Comparison of ENCODE assay signal across 10 cellular contexts in genomic region chr22:37032535-37033460, GRCh38. TPM values are rescaled to one million over a fixed set of nuclear protein-coding genes. Genes with fewer than 3 reads are reported as not detected.
DNase-seq lines count a peak whose midpoint lies in the region; ATAC-seq and TF ChIP-seq lines count a peak whose summit lies in the region.
"Had no signal": no experiment of that assay in that cellular context is flagged by ENCODE, and none has a peak within 500 bp of the region (broad histone marks: within the 10 kb centered on the region; RNA-seq: fewer than 3 reads in every experiment).

No MANE protein-coding gene starts in this region.

- ATAC-seq in activated CD8-positive, alpha-beta memory T cell treated with anti-CD3 and anti-CD28 coated beads, Interleukin-2, amount 10 ng/mL, durations not matched to agents 7 days and 5 days: no peak
- no peak for ATAC-seq in GM21717 (IDR thresholded peaks at IDR 0.05; ENCODE audit: unreplicated experiment)

- H3K27ac Mint-ChIP-seq in Caco-2 (ENCODE audit: unreplicated experiment): peak overlapping the region; percentile 99
- no peak overlapping the region for H3K27ac Mint-ChIP-seq in activated CD8-positive, alpha-beta memory T cell treated with anti-CD3 and anti-CD28 coated beads, Interleukin-2, amount 10 ng/mL, durations not matched to agents 7 days and 5 days

- peaks cover 44% of the 10 kb centered on the region for H3K4me1 ChIP-seq in Caco-2
- peaks cover 35% of the 10 kb centered on the region in 2 donors for H3K4me1 ChIP-seq in mucosa of rectum (ENCODE audit: control insufficient read depth in 2 of 2, insufficient read depth in 2 of 2, low read length in 2 of 2)

- H3K9me3 ChIP-seq in Caco-2 (no peaks in the 10 kb centered on the region), mucosa of rectum (ENCODE audit: control insufficient read depth in 2 of 2, low read length in 2 of 2) (no peaks in the 10 kb centered on the region)

- H3K27ac ChIP-seq in mucosa of rectum (ENCODE audit: low read depth in 2 of 2, low read length in 2 of 2): peak overlapping the region; percentile 96

- peak overlapping the region; percentile 57 to 67 for H3K9ac ChIP-seq in mucosa of rectum (ENCODE audit: low read depth in 1 of 2, low read length in 2 of 2)

- POLR2A ChIA-PET in Caco-2 (lab: Charles Lee): interaction anchor here (0.6 to 3.1 kb wide), 12 partner anchors 10 to 504 kb away, joined by 3 to 39 read pairs (median 6); partner anchors contain the start of genes EIF3D, KCTD17, MPST and TST

- no peaks in the 10 kb centered on the region for H3K27me3 Mint-ChIP-seq in Caco-2 (ENCODE audit: insufficient read depth, unreplicated experiment)
- H3K27me3 Mint-ChIP-seq in activated CD8-positive, alpha-beta memory T cell treated with anti-CD3 and anti-CD28 coated beads, Interleukin-2, amount 10 ng/mL, durations not matched to agents 7 days and 5 days: peaks cover 24% of the 10 kb centered on the region

- H3K4me1 Mint-ChIP-seq in Caco-2 (ENCODE audit: low read depth, unreplicated experiment): peaks cover 30% of the 10 kb centered on the region
- no peaks in the 10 kb centered on the region for H3K4me1 Mint-ChIP-seq in activated CD8-positive, alpha-beta memory T cell treated with anti-CD3 and anti-CD28 coated beads, Interleukin-2, amount 10 ng/mL, durations not matched to agents 7 days and 5 days

- peak; percentile 96 to 97 for DNase-seq in Caco-2
- DNase-seq in NCI-H226: peak; percentile 78
- peak; percentile 91 for DNase-seq in epithelial cell of proximal tubule (ENCODE audit: low read depth)
- DNase-seq in NCI-H345 treated with DMSO at 0.1 percent for 48 hours (lab: John Stamatoyannopoulos, UW; ENCODE audit: unreplicated experiment): no peak
- DNase-seq in activated CD8-positive, alpha-beta memory T cell treated with anti-CD3 and anti-CD28 coated beads, Interleukin-2, amount 10 ng/mL, durations not matched to agents 7 days and 5 days: no peak
- no peak for DNase-seq in NCI-H1694 treated with DMSO at 0.1 percent for 48 hours (lab: John Stamatoyannopoulos, UW)
- DNase-seq: activated CD4-positive, alpha-beta T cell treated with anti-CD3 and anti-CD28 coated beads for 1 hour; NCI-H774 had no signal

- no peaks in the 10 kb centered on the region for H3K9me3 Mint-ChIP-seq in Caco-2 (ENCODE audit: unreplicated experiment)
- H3K9me3 Mint-ChIP-seq in activated CD8-positive, alpha-beta memory T cell treated with anti-CD3 and anti-CD28 coated beads, Interleukin-2, amount 10 ng/mL, durations not matched to agents 7 days and 5 days (ENCODE audit: low read depth): no peaks in the 10 kb centered on the region

- H3K36me3 Mint-ChIP-seq in Caco-2 (ENCODE audit: insufficient read depth, unreplicated experiment): peaks cover 34% of the 10 kb centered on the region
- no peaks in the 10 kb centered on the region for H3K36me3 Mint-ChIP-seq in activated CD8-positive, alpha-beta memory T cell treated with anti-CD3 and anti-CD28 coated beads, Interleukin-2, amount 10 ng/mL, durations not matched to agents 7 days and 5 days

- CTCF ChIA-PET in Caco-2 (lab: Charles Lee): interaction anchor here (0.5 to 4.6 kb wide), 8 partner anchors 11 to 257 kb away, joined by 3 to 45 read pairs (median 6); partner anchors contain the start of genes IFT27, KCTD17, MPST and TST
- CTCF ChIA-PET in activated CD8-positive, alpha-beta memory T cell treated with anti-CD3 and anti-CD28 coated beads, Interleukin-2, amount 10 ng/mL, durations not matched to agents 7 days and 5 days (lab: Charles Lee): interaction anchor here (0.6 to 3.6 kb wide), 3 partner anchors 11 to 19 kb away, joined by 3 to 19 read pairs (median 3); no protein-coding TSS in a partner anchor

- H3K4me3 Mint-ChIP-seq in Caco-2 (ENCODE audit: unreplicated experiment): peak overlapping the region; percentile 77
- no peak overlapping the region for H3K4me3 Mint-ChIP-seq in activated CD8-positive, alpha-beta memory T cell treated with anti-CD3 and anti-CD28 coated beads, Interleukin-2, amount 10 ng/mL, durations not matched to agents 7 days and 5 days

- intact Hi-C loops in Caco-2 (cut with micrococcal nuclease; ENCODE audit: unreplicated experiment): loop anchor here (1.0 to 5.0 kb wide), 4 partner anchors 12 to 45 kb away; partner anchors contain the start of gene KCTD17

- no peak for TF ChIP-seq CTCF in Caco-2 (IDR thresholded peaks at IDR 0.05; ENCODE audit: insufficient read depth in 1 of 2, low read depth in 1 of 2, low read length in 1 of 2, severe bottlenecking in 1 of 2, unreplicated experiment in 1 of 2)
- TF ChIP-seq CTCF in epithelial cell of proximal tubule (conservative IDR thresholded peaks at IDR 0.05; ENCODE audit: low read depth, low read length): no peak

- H3K36me3 ChIP-seq in Caco-2 (ENCODE audit: control insufficient read depth, insufficient read depth, low read length) (peaks cover 2% of the 10 kb centered on the region; the same call in 1 of the 2 replicates), mucosa of rectum (ENCODE audit: control insufficient read depth in 2 of 2, insufficient read depth in 2 of 2, low read length in 2 of 2) (peaks cover 22 to 23% of the 10 kb centered on the region in 2 donors)

- no peaks in the 10 kb centered on the region for H3K27me3 ChIP-seq in Caco-2 (replicated peaks; ENCODE audit: control insufficient read depth, insufficient read depth, low read length)
- H3K27me3 ChIP-seq in mucosa of rectum (ENCODE audit: control insufficient read depth in 2 of 2, insufficient read depth in 2 of 2, low read length in 2 of 2): no peaks in the 10 kb centered on the region

- H3K4me3 ChIP-seq in Caco-2 (ENCODE audit: low read depth, low read length) (peak overlapping the region; percentile 37), epithelial cell of proximal tubule (ENCODE audit: low read depth, low read length) (peak overlapping the region; percentile 39), mucosa of rectum (ENCODE audit: low read length in 2 of 2) (peak overlapping the region; percentile 33 to 57)

- BruUV-seq in Caco-2 (replicated peaks; lab: Mats Ljungman, UMichigan): TSS peak; percentile 25

RNA-seq across cellular contexts. Expression of gene MPST, which starts 13.3 kb away (rescaled TPM):
- total RNA-seq in Caco-2 (2022) (81.8 and 83.7 TPM in 2 replicates), epithelial cell of proximal tubule (215 and 252 TPM in 2 replicates)
- 10 to 100 TPM; 42.3 to 61.0 TPM for total RNA-seq in activated CD8-positive, alpha-beta memory T cell treated with anti-CD3 and anti-CD28 coated beads, Interleukin-2, amount 10 ng/mL, durations not matched to agents 7 days and 5 days

RNA-seq across cellular contexts. Expression of gene TST, which starts 13.6 kb away (rescaled TPM):
- total RNA-seq in Caco-2 (2022) (37.0 and 44.9 TPM in 2 replicates), epithelial cell of proximal tubule (49.6 and 66.9 TPM in 2 replicates)
- total RNA-seq in activated CD8-positive, alpha-beta memory T cell treated with anti-CD3 and anti-CD28 coated beads, Interleukin-2, amount 10 ng/mL, durations not matched to agents 7 days and 5 days: 10 to 100 TPM; 11.2 to 29.3 TPM

RNA-seq across cellular contexts. Expression of gene KCTD17, which starts 18.7 kb away (rescaled TPM):
- total RNA-seq in Caco-2 (2022): 17.2 and 19.8 TPM in 2 replicates
- 35.6 and 35.9 TPM in 2 replicates for total RNA-seq in epithelial cell of proximal tubule
- 10 to 100 TPM; 47.7 to 53.4 TPM for total RNA-seq in activated CD8-positive, alpha-beta memory T cell treated with anti-CD3 and anti-CD28 coated beads, Interleukin-2, amount 10 ng/mL, durations not matched to agents 7 days and 5 days

Comparison
In these comparisons a context has a peak if more than half of its experiments do, and no peak if none do; other contexts are left out.
1. DNase-seq: peak in Caco-2 (2 of 2), NCI-H226 (single experiment) and epithelial cell of proximal tubule (single experiment); none in NCI-H345 treated with DMSO at 0.1 percent for 48 hours (single experiment), activated CD8-positive, alpha-beta memory T cell treated with anti-CD3 and anti-CD28 coated beads, Interleukin-2, amount 10 ng/mL, durations not matched to agents 7 days and 5 days (single experiment) and NCI-H1694 treated with DMSO at 0.1 percent for 48 hours (single experiment).
2. Peak in every context shown above with its lines, with median percentiles within 50 percentile points of each other: H3K4me3 ChIP-seq.